9 cellular contexts compared by ENCODE assay signal in genomic region chr11:120546312-120547205, GRCh38. TPM values are rescaled to one million over a fixed set of nuclear protein-coding genes. Genes with fewer than 3 reads are reported as not detected.
DNase-seq lines count a peak whose midpoint lies in the region; ATAC-seq, FAIRE-seq and TF ChIP-seq lines count a peak whose summit lies in the region.
"Had no signal": no experiment of that assay in that cellular context is flagged by ENCODE, and none has a peak within 500 bp of the region (broad histone marks: within the 10 kb centered on the region; RNA-seq: fewer than 3 reads in every experiment).

No MANE protein-coding gene starts in this region.

- no peak overlapping the region for H3K4me2 ChIP-seq in keratinocyte (ENCODE audit: control insufficient read depth, extremely low read depth, insufficient read depth, low read depth, low read length)

- no peaks in the 10 kb centered on the region for H3K9me1 ChIP-seq in keratinocyte (ENCODE audit: control insufficient read depth, extremely low read depth, insufficient read depth, low read length)

- H3K36me3 Mint-ChIP-seq in activated CD4-positive, alpha-beta T cell treated with anti-CD3 and anti-CD28 coated beads, Interleukin-2, amount 10 ng/mL, durations not matched to agents 7 days and 5 days (ENCODE audit: low read depth) = no peaks in the 10 kb centered on the region
- H3K36me3 Mint-ChIP-seq: activated naive CD8-positive, alpha-beta T cell treated with anti-CD3 and anti-CD28 coated beads, Interleukin-2, amount 10 ng/mL, durations not matched to agents 7 days and 5 days had no signal

- POLR2A ChIA-PET in activated CD4-positive, alpha-beta T cell treated with anti-CD3 and anti-CD28 coated beads, Interleukin-2, amount 10 ng/mL, durations not matched to agents 7 days and 5 days (lab: Charles Lee) = no interaction called here

- H3K4me1 Mint-ChIP-seq in activated CD4-positive, alpha-beta T cell treated with anti-CD3 and anti-CD28 coated beads, Interleukin-2, amount 10 ng/mL, durations not matched to agents 7 days and 5 days = peaks cover 11% of the 10 kb centered on the region

- dilution Hi-C loops in keratinocyte (cut with MboI; ENCODE audit: extremely low pct_ligation_motif_present, low sequenced_read_pairs) = no loop called here

- H3K4me3 Mint-ChIP-seq in activated CD4-positive, alpha-beta T cell treated with anti-CD3 and anti-CD28 coated beads, Interleukin-2, amount 10 ng/mL, durations not matched to agents 7 days and 5 days = no peak overlapping the region
- H3K4me3 Mint-ChIP-seq: activated naive CD8-positive, alpha-beta T cell treated with anti-CD3 and anti-CD28 coated beads, Interleukin-2, amount 10 ng/mL, durations not matched to agents 7 days and 5 days had no signal

- H3K4me1 ChIP-seq in keratinocyte (ENCODE audit: control insufficient read depth, extremely low read depth, insufficient read depth, low read length) = peaks cover 8% of the 10 kb centered on the region
- H3K4me1 ChIP-seq in thyroid gland = peaks cover 13 to 25% of the 10 kb centered on the region in 2 donors
- H3K4me1 ChIP-seq: HAP-1 had no signal

- H3K79me2 ChIP-seq in keratinocyte (ENCODE audit: control insufficient read depth, insufficient read depth, low read length) = no peaks in the 10 kb centered on the region

- DNase-seq in HPDE6-E6E7 (ENCODE audit: extremely low spot score) = peak; percentile 64
- peak; percentile 95 for DNase-seq in astrocyte of the hippocampus (ENCODE audit: low read depth, low spot score)
- peak; percentile 79 for DNase-seq in keratinocyte (ENCODE audit: low read depth, low spot score)
- peak; percentile 40 to 48 for DNase-seq in thyroid gland
- no peak for DNase-seq in NK-92 treated with Interleukin-12 subunit alpha and Interleukin-12 subunit beta, amount 100 ng/mL, for 24 hours (lab: John Stamatoyannopoulos, UW)
- DNase-seq in activated CD4-positive, alpha-beta T cell treated with anti-CD3 and anti-CD28 coated beads, Interleukin-2, amount 10 ng/mL, durations not matched to agents 7 days and 5 days = no peak
- DNase-seq: activated naive CD8-positive, alpha-beta T cell treated with anti-CD3 and anti-CD28 coated beads, Interleukin-2, amount 10 ng/mL, durations not matched to agents 7 days and 5 days had no signal

- H3K27me3 Mint-ChIP-seq in activated CD4-positive, alpha-beta T cell treated with anti-CD3 and anti-CD28 coated beads, Interleukin-2, amount 10 ng/mL, durations not matched to agents 7 days and 5 days = peaks cover 6% of the 10 kb centered on the region

- H3K4me3 ChIP-seq in keratinocyte (ENCODE audit: control insufficient read depth in 2 of 3, extremely low read depth in 1 of 3, insufficient read depth in 2 of 3, low read depth in 1 of 3, low read length in 3 of 3) = no peak overlapping the region
- H3K4me3 ChIP-seq in thyroid gland (replicated peaks in 1 of 3) = no peak overlapping the region
- H3K4me3 ChIP-seq: HAP-1 had no signal

- H4K20me1 ChIP-seq in keratinocyte (ENCODE audit: control insufficient read depth, extremely low read depth, insufficient read depth, low read length) = no peaks in the 10 kb centered on the region

- TF ChIP-seq CTCF in keratinocyte (optimal IDR thresholded peaks at IDR 0.05 in 1 of 3, IDR thresholded peaks at IDR 0.05 in 1 of 3, conservative IDR thresholded peaks at IDR 0.05 in 1 of 3; ENCODE audit: extremely low read depth in 1 of 3, insufficient read depth in 2 of 3, low read length in 3 of 3) (no peak), thyroid gland (IDR thresholded peaks at IDR 0.05) (no peak)

- no peak overlapping the region for H3K9ac ChIP-seq in keratinocyte (ENCODE audit: control insufficient read depth, extremely low read depth, insufficient read depth, low read length)

- FAIRE-seq in keratinocyte (lab: Jason Lieb, UNC) = peak; percentile 88

- CTCF ChIA-PET in activated CD4-positive, alpha-beta T cell treated with anti-CD3 and anti-CD28 coated beads, Interleukin-2, amount 10 ng/mL, durations not matched to agents 7 days and 5 days (lab: Charles Lee) = no interaction called here

- no peaks in the 10 kb centered on the region for H3K36me3 ChIP-seq in keratinocyte (ENCODE audit: control insufficient read depth in 2 of 2, extremely low read depth in 1 of 2, insufficient read depth in 2 of 2, low read length in 2 of 2)
- H3K36me3 ChIP-seq in thyroid gland = no peaks in the 10 kb centered on the region
- H3K36me3 ChIP-seq: HAP-1 had no signal

- H2AFZ ChIP-seq in keratinocyte (ENCODE audit: control insufficient read depth, low read length) = no peak overlapping the region

- H3K27ac Mint-ChIP-seq in activated CD4-positive, alpha-beta T cell treated with anti-CD3 and anti-CD28 coated beads, Interleukin-2, amount 10 ng/mL, durations not matched to agents 7 days and 5 days = no peak overlapping the region
- H3K27ac Mint-ChIP-seq: activated naive CD8-positive, alpha-beta T cell treated with anti-CD3 and anti-CD28 coated beads, Interleukin-2, amount 10 ng/mL, durations not matched to agents 7 days and 5 days had no signal

- ATAC-seq in GM18517 (IDR thresholded peaks at IDR 0.05; ENCODE audit: unreplicated experiment) = no peak

- no peak for TF ChIP-seq POLR2A in thyroid gland (IDR thresholded peaks at IDR 0.05)

- H3K27me3 ChIP-seq in keratinocyte (ENCODE audit: control insufficient read depth, extremely low read depth, insufficient read depth, low read length) (no peaks in the 10 kb centered on the region), thyroid gland (no peaks in the 10 kb centered on the region)

- H3K9me3 Mint-ChIP-seq in activated CD4-positive, alpha-beta T cell treated with anti-CD3 and anti-CD28 coated beads, Interleukin-2, amount 10 ng/mL, durations not matched to agents 7 days and 5 days = no peaks in the 10 kb centered on the region
- H3K9me3 Mint-ChIP-seq: activated naive CD8-positive, alpha-beta T cell treated with anti-CD3 and anti-CD28 coated beads, Interleukin-2, amount 10 ng/mL, durations not matched to agents 7 days and 5 days had no signal

- intact Hi-C loops in thyroid gland (cut with DNase I) = no loop called here

- 82% methylated on average over 17 of the region's 17 CpGs for WGBS in thyroid gland, 2 donors

- no peaks in the 10 kb centered on the region for H3K9me3 ChIP-seq in keratinocyte (ENCODE audit: control insufficient read depth, low read depth, low read length)
- no peaks in the 10 kb centered on the region for H3K9me3 ChIP-seq in thyroid gland
- H3K9me3 ChIP-seq: HAP-1 had no signal

- no peak overlapping the region for H3K27ac ChIP-seq in keratinocyte (ENCODE audit: control insufficient read depth, insufficient read depth, low read length)
- H3K27ac ChIP-seq in thyroid gland = peak overlapping the region in 1 of 3 donors; percentile 70

RNA-seq across cellular contexts. Expression of gene GRIK4, which starts 35.0 kb away (rescaled TPM):
- polyA plus RNA-seq in keratinocyte = not detected in 3 replicates
- polyA plus RNA-seq in keratinocyte (2011; ENCODE audit: low read depth) = not detected
- not detected in 2 replicates for polyA plus RNA-seq in keratinocyte (2011; cell fraction: cytosol; rRNA removed)
- polyA plus RNA-seq in keratinocyte (2011; cell fraction: nucleus; rRNA removed) = not detected in 2 replicates
- polyA plus RNA-seq in keratinocyte (2012; ENCODE audit: low replicate concordance) = not detected in 2 replicates
- not detected in 3 replicates for polyA minus RNA-seq in keratinocyte
- polyA minus RNA-seq in keratinocyte (2011; cell fraction: cytosol; rRNA and poly(A)+ RNA removed) = not detected
- polyA minus RNA-seq in keratinocyte (2011; cell fraction: nucleus; rRNA and poly(A)+ RNA removed) = not detected in 2 replicates
- total RNA-seq in thyroid gland = 1 to 10 TPM in 2 of 4 donors, under 1 TPM in 2; 0.54 to 3.7 (median 0.99) TPM
- not detected for total RNA-seq in activated CD4-positive, alpha-beta T cell treated with anti-CD3 and anti-CD28 coated beads, Interleukin-2, amount 10 ng/mL, durations not matched to agents 7 days and 5 days
- total RNA-seq: activated naive CD8-positive, alpha-beta T cell treated with anti-CD3 and anti-CD28 coated beads, Interleukin-2, amount 10 ng/mL, durations not matched to agents 7 days and 5 days had no signal

Comparison
In these comparisons a context has a peak if more than half of its experiments do, and no peak if none do; other contexts are left out.
1. DNase-seq: peak in HPDE6-E6E7 (single experiment), astrocyte of the hippocampus (single experiment), keratinocyte (single experiment) and thyroid gland (2 of 2); none in NK-92 treated with Interleukin-12 subunit alpha and Interleukin-12 subunit beta, amount 100 ng/mL, for 24 hours (single experiment) and activated CD4-positive, alpha-beta T cell treated with anti-CD3 and anti-CD28 coated beads, Interleukin-2, amount 10 ng/mL, durations not matched to agents 7 days and 5 days (single experiment).